In genomic region chr16:71648921-71649320, GRCh38 we compare ENCODE assay signal across 1 cellular context.
TF ChIP-seq lines count a peak whose summit lies in the region.

No MANE protein-coding gene starts in this region.

TF ChIP-seq in GM12878, 131 proteins besides CTCF, POLR2A, EP300 and RAD21 (continued from another document):
- TF ChIP-seq IRF5 (IDR thresholded peaks at IDR 0.05; ENCODE audit: borderline replicate concordance) (no peak), IKZF1 (conservative IDR thresholded peaks at IDR 0.05) (no peak), IRF3 (IDR thresholded peaks at IDR 0.05) (no peak), SPI1 (IDR thresholded peaks at IDR 0.05; ENCODE audit: borderline replicate concordance, insufficient read depth, low read depth, low read length) (no peak)
- TF ChIP-seq, protein P1, sequence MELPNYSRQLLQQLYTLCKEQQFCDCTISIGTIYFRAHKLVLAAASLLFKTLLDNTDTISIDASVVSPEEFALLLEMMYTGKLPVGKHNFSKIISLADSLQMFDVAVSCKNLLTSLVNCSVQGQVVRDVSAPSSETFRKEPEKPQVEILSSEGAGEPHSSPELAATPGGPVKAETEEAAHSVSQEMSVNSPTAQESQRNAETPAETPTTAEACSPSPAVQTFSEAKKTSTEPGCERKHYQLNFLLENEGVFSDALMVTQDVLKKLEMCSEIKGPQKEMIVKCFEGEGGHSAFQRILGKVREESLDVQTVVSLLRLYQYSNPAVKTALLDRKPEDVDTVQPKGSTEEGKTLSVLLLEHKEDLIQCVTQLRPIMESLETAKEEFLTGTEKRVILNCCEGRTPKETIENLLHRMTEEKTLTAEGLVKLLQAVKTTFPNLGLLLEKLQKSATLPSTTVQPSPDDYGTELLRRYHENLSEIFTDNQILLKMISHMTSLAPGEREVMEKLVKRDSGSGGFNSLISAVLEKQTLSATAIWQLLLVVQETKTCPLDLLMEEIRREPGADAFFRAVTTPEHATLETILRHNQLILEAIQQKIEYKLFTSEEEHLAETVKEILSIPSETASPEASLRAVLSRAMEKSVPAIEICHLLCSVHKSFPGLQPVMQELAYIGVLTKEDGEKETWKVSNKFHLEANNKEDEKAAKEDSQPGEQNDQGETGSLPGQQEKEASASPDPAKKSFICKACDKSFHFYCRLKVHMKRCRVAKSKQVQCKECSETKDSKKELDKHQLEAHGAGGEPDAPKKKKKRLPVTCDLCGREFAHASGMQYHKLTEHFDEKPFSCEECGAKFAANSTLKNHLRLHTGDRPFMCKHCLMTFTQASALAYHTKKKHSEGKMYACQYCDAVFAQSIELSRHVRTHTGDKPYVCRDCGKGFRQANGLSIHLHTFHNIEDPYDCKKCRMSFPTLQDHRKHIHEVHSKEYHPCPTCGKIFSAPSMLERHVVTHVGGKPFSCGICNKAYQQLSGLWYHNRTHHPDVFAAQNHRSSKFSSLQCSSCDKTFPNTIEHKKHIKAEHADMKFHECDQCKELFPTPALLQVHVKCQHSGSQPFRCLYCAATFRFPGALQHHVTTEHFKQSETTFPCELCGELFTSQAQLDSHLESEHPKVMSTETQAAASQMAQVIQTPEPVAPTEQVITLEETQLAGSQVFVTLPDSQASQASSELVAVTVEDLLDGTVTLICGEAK (IDR thresholded peaks at IDR 0.05; ENCODE audit: borderline replicate concordance): no peak
